ENCODE assay signal across 1 cellular context in the genomic region with DNA sequence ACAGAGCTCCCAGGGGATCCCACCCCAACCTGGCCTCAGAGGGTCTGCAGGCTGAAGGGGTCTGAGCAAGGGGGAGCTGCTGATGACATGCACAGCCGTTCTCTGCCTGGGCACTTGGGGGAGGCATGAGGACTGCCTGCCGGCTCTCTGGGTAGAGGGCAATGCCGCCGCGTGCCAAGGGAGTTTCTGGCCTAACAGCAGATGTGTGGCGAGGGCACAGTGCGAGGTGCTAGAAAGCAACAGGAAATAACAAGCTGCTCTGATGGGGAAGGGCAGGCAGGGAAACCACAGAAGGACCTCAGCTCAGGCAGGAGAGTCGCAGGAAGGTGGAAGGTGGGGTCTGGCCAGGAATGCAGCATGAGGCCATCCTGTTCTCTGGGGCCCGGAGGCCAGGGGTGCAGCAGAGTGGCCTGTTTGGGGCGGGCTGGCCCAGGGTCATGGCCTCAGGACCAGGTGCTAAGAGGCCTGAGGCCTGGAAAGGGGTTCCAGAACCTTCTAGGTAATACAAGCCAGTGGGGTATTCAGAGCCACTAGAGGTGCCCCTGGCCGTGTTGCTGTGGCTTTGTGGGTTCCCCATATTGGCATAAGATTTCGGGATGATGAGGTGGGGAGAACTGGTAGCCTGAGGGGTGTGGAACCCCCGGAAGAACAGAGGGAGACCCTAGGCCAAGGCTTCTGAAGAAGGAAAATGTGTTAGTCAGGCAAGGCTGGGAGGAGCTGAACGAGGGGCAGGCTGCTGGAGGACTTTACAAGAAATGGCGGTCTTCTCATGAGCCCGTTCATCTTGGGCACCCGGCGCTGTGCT.
TF ChIP-seq lines count a peak whose summit lies in the region.

No MANE protein-coding gene starts in this region.

TF ChIP-seq in HepG2, 621 proteins besides CTCF, POLR2A, EP300 and RAD21:
- no peak for TF ChIP-seq SMC3 (IDR thresholded peaks at IDR 0.05; ENCODE audit: low read length)
- TF ChIP-seq, protein P1, sequence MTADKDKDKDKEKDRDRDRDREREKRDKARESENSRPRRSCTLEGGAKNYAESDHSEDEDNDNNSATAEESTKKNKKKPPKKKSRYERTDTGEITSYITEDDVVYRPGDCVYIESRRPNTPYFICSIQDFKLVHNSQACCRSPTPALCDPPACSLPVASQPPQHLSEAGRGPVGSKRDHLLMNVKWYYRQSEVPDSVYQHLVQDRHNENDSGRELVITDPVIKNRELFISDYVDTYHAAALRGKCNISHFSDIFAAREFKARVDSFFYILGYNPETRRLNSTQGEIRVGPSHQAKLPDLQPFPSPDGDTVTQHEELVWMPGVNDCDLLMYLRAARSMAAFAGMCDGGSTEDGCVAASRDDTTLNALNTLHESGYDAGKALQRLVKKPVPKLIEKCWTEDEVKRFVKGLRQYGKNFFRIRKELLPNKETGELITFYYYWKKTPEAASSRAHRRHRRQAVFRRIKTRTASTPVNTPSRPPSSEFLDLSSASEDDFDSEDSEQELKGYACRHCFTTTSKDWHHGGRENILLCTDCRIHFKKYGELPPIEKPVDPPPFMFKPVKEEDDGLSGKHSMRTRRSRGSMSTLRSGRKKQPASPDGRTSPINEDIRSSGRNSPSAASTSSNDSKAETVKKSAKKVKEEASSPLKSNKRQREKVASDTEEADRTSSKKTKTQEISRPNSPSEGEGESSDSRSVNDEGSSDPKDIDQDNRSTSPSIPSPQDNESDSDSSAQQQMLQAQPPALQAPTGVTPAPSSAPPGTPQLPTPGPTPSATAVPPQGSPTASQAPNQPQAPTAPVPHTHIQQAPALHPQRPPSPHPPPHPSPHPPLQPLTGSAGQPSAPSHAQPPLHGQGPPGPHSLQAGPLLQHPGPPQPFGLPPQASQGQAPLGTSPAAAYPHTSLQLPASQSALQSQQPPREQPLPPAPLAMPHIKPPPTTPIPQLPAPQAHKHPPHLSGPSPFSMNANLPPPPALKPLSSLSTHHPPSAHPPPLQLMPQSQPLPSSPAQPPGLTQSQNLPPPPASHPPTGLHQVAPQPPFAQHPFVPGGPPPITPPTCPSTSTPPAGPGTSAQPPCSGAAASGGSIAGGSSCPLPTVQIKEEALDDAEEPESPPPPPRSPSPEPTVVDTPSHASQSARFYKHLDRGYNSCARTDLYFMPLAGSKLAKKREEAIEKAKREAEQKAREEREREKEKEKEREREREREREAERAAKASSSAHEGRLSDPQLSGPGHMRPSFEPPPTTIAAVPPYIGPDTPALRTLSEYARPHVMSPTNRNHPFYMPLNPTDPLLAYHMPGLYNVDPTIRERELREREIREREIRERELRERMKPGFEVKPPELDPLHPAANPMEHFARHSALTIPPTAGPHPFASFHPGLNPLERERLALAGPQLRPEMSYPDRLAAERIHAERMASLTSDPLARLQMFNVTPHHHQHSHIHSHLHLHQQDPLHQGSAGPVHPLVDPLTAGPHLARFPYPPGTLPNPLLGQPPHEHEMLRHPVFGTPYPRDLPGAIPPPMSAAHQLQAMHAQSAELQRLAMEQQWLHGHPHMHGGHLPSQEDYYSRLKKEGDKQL (CRISPR knock-in tag; IDR thresholded peaks at IDR 0.05; ENCODE audit: low read depth) = no peak
